In the genomic region with DNA sequence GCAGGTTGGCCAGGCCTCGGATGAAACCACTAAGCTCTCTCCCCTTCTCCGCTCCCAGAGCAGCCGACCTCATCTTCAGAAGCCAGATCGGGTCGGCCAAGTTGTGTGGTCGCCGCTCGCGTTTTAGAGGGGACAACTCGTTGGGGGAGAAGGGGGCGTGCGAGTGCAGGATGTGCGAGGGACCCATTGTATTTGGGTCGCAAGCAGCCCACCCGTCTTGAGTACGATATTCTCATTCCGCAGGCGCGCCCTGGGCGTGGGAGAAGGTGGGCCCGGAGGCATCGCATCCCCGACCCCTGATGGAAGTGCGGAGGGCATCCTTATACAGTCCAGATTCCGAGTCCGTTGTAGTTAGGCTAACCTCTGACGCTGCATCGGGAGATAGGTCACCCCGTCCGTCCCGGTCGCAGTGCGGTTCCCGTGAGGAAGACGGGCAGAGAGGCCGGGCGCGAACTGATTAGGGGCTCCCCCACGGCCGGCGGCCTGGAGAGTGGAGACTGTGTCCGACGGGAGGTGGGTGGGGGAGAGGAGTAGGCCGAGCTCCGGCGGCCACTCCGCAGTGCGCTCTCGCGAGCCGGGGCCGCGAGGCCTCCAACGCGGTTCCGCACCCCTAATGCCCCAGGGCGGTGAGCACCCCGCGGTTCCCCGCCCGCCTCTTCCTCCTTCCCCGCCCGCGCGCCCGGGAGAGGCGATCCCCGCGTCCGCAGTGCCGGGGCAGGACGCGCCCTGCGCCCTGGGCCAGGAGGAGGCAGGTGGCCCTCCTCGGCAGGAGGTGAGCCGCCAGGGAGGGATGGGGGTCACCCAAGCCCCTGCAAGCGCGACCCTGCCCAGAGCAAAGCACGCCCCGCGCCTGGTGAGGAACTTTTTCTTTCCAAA, we compare ENCODE assay signal across 1 cellular context.
A peak's percentile ranks its signal among the peaks of the same experiment; 100 is the strongest.
TF ChIP-seq lines count a peak whose summit lies in the region.

No MANE protein-coding gene starts in this region.

TF ChIP-seq in HepG2, 621 proteins besides CTCF, POLR2A, EP300 and RAD21 (continued from another document and continues in another):
- TF ChIP-seq, protein P1, sequence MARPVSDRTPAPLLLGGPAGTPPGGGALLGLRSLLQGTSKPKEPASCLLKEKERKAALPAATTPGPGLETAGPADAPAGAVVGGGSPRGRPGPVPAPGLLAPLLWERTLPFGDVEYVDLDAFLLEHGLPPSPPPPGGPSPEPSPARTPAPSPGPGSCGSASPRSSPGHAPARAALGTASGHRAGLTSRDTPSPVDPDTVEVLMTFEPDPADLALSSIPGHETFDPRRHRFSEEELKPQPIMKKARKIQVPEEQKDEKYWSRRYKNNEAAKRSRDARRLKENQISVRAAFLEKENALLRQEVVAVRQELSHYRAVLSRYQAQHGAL (CRISPR knock-in tag; IDR thresholded peaks at IDR 0.05; ENCODE audit: not compliant biosample characterization), result no peak
- TF ChIP-seq ZMYM4 (CRISPR knock-in tag; IDR thresholded peaks at IDR 0.05), result 0 out of 2 replicates have a peak, but pooled peaks have one; percentile 28
- TF ChIP-seq NR0B2 (CRISPR knock-in tag; IDR thresholded peaks at IDR 0.05), result peak; percentile 11; the same call in 1 of the 2 replicates
- no peak for TF ChIP-seq FOXK1 (CRISPR knock-in tag; IDR thresholded peaks at IDR 0.05; ENCODE audit: borderline replicate concordance, low read depth)
- TF ChIP-seq SIN3B (IDR thresholded peaks at IDR 0.05; ENCODE audit: low read length), result no peak
- peak; percentile 5; the same call in 1 of the 2 replicates for TF ChIP-seq ZNF441 (CRISPR knock-in tag; IDR thresholded peaks at IDR 0.05; ENCODE audit: borderline replicate concordance)
- TF ChIP-seq ZNF570 (CRISPR knock-in tag; IDR thresholded peaks at IDR 0.05; ENCODE audit: borderline replicate concordance), result peak; percentile 84; the same call in 1 of the 2 replicates
- 0 out of 2 replicates have a peak, but pooled peaks have one; percentile 47 for TF ChIP-seq ZNF616 (CRISPR knock-in tag; IDR thresholded peaks at IDR 0.05; ENCODE audit: low read depth)
- no peak for TF ChIP-seq CENPX (CRISPR knock-in tag; IDR thresholded peaks at IDR 0.05)
- TF ChIP-seq ZNF670 (CRISPR knock-in tag; IDR thresholded peaks at IDR 0.05; ENCODE audit: borderline replicate concordance), result peak; percentile 97; the same call in 1 of the 2 replicates
- TF ChIP-seq ZNF12 (CRISPR knock-in tag; IDR thresholded peaks at IDR 0.05), result 0 out of 2 replicates have a peak, but pooled peaks have one; percentile 42
- no peak for TF ChIP-seq YEATS2 (CRISPR knock-in tag; IDR thresholded peaks at IDR 0.05; ENCODE audit: borderline replicate concordance)
- peak; percentile 70; the same call in 1 of the 2 replicates for TF ChIP-seq TBX2 (CRISPR knock-in tag; IDR thresholded peaks at IDR 0.05; ENCODE audit: borderline replicate concordance)
- TF ChIP-seq ZBTB7B (CRISPR knock-in tag; IDR thresholded peaks at IDR 0.05), result 0 out of 2 replicates have a peak, but pooled peaks have one; percentile 66
- peak; percentile 37; the same call in 1 of the 2 replicates for TF ChIP-seq ZNF776 (CRISPR knock-in tag; IDR thresholded peaks at IDR 0.05)
- peak; percentile 92; the same call in 1 of the 2 replicates for TF ChIP-seq ZNF136 (CRISPR knock-in tag; IDR thresholded peaks at IDR 0.05; ENCODE audit: low read depth)
- TF ChIP-seq MBNL3 (CRISPR knock-in tag; conservative IDR thresholded peaks at IDR 0.05), result no peak
- TF ChIP-seq KAT8 (CRISPR knock-in tag; IDR thresholded peaks at IDR 0.05), result no peak
- TF ChIP-seq ZNF225 (CRISPR knock-in tag; IDR thresholded peaks at IDR 0.05), result peak; percentile 11; the same call in 1 of the 2 replicates
- no peak for TF ChIP-seq ZNF510 (CRISPR knock-in tag; IDR thresholded peaks at IDR 0.05; ENCODE audit: low read depth)
- no peak; the same call in 1 of the 2 replicates for TF ChIP-seq ETV5 (CRISPR knock-in tag; IDR thresholded peaks at IDR 0.05; ENCODE audit: borderline replicate concordance)
- TF ChIP-seq KLF6 (CRISPR knock-in tag; IDR thresholded peaks at IDR 0.05), result 0 out of 2 replicates have a peak, but pooled peaks have one; percentile 28
- TF ChIP-seq, protein P2, sequence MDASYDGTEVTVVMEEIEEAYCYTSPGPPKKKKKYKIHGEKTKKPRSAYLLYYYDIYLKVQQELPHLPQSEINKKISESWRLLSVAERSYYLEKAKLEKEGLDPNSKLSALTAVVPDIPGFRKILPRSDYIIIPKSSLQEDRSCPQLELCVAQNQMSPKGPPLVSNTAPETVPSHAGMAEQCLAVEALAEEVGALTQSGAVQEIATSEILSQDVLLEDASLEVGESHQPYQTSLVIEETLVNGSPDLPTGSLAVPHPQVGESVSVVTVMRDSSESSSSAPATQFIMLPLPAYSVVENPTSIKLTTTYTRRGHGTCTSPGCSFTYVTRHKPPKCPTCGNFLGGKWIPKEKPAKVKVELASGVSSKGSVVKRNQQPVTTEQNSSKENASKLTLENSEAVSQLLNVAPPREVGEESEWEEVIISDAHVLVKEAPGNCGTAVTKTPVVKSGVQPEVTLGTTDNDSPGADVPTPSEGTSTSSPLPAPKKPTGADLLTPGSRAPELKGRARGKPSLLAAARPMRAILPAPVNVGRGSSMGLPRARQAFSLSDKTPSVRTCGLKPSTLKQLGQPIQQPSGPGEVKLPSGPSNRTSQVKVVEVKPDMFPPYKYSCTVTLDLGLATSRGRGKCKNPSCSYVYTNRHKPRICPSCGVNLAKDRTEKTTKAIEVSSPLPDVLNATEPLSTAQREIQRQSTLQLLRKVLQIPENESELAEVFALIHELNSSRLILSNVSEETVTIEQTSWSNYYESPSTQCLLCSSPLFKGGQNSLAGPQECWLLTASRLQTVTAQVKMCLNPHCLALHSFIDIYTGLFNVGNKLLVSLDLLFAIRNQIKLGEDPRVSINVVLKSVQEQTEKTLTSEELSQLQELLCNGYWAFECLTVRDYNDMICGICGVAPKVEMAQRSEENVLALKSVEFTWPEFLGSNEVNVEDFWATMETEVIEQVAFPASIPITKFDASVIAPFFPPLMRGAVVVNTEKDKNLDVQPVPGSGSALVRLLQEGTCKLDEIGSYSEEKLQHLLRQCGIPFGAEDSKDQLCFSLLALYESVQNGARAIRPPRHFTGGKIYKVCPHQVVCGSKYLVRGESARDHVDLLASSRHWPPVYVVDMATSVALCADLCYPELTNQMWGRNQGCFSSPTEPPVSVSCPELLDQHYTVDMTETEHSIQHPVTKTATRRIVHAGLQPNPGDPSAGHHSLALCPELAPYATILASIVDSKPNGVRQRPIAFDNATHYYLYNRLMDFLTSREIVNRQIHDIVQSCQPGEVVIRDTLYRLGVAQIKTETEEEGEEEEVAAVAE (CRISPR knock-in tag; IDR thresholded peaks at IDR 0.05; ENCODE audit: borderline replicate concordance), result no peak
- TF ChIP-seq HNF4G (IDR thresholded peaks at IDR 0.05; ENCODE audit: borderline replicate concordance, low read depth, low read length), result no peak
- TF ChIP-seq HNF4G (CRISPR knock-in tag; IDR thresholded peaks at IDR 0.05; ENCODE audit: borderline replicate concordance, low read depth), result no peak; the same call in 1 of the 2 replicates
- TF ChIP-seq, protein P3, sequence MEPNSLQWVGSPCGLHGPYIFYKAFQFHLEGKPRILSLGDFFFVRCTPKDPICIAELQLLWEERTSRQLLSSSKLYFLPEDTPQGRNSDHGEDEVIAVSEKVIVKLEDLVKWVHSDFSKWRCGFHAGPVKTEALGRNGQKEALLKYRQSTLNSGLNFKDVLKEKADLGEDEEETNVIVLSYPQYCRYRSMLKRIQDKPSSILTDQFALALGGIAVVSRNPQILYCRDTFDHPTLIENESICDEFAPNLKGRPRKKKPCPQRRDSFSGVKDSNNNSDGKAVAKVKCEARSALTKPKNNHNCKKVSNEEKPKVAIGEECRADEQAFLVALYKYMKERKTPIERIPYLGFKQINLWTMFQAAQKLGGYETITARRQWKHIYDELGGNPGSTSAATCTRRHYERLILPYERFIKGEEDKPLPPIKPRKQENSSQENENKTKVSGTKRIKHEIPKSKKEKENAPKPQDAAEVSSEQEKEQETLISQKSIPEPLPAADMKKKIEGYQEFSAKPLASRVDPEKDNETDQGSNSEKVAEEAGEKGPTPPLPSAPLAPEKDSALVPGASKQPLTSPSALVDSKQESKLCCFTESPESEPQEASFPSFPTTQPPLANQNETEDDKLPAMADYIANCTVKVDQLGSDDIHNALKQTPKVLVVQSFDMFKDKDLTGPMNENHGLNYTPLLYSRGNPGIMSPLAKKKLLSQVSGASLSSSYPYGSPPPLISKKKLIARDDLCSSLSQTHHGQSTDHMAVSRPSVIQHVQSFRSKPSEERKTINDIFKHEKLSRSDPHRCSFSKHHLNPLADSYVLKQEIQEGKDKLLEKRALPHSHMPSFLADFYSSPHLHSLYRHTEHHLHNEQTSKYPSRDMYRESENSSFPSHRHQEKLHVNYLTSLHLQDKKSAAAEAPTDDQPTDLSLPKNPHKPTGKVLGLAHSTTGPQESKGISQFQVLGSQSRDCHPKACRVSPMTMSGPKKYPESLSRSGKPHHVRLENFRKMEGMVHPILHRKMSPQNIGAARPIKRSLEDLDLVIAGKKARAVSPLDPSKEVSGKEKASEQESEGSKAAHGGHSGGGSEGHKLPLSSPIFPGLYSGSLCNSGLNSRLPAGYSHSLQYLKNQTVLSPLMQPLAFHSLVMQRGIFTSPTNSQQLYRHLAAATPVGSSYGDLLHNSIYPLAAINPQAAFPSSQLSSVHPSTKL (CRISPR knock-in tag; IDR thresholded peaks at IDR 0.05), result 0 out of 2 replicates have a peak, but pooled peaks have one; percentile 18
- peak; percentile 78; the same call in 1 of the 2 replicates for TF ChIP-seq ZBTB7A (CRISPR knock-in tag; IDR thresholded peaks at IDR 0.05)
- no peak for TF ChIP-seq SMARCC2 (IDR thresholded peaks at IDR 0.05)
- 0 out of 2 replicates have a peak, but pooled peaks have one; percentile 23 for TF ChIP-seq ZNF850 (CRISPR knock-in tag; conservative IDR thresholded peaks at IDR 0.05)
- no peak for TF ChIP-seq ZNF557 (CRISPR knock-in tag; IDR thresholded peaks at IDR 0.05)
- TF ChIP-seq AHR (CRISPR knock-in tag; IDR thresholded peaks at IDR 0.05), result peak; percentile 44; the same call in 1 of the 2 replicates
- no peak for TF ChIP-seq ATF7 (IDR thresholded peaks at IDR 0.05)
- TF ChIP-seq ATF7 (CRISPR knock-in tag; IDR thresholded peaks at IDR 0.05), result 0 out of 2 replicates have a peak, but pooled peaks have one; percentile 46
- TF ChIP-seq REL (CRISPR knock-in tag; conservative IDR thresholded peaks at IDR 0.05), result peak; percentile 80; the same call in 1 of the 2 replicates
- TF ChIP-seq NR2F2 (IDR thresholded peaks at IDR 0.05; ENCODE audit: borderline replicate concordance, low read depth), result no peak
- peak; percentile 33; the same call in 1 of the 2 replicates for TF ChIP-seq ZNF879 (CRISPR knock-in tag; IDR thresholded peaks at IDR 0.05)
- TF ChIP-seq ZNF746 (CRISPR knock-in tag; IDR thresholded peaks at IDR 0.05), result peak; percentile 35; the same call in 1 of the 2 replicates
- TF ChIP-seq AKAP8 (CRISPR knock-in tag; IDR thresholded peaks at IDR 0.05), result peak; percentile 64; the same call in 1 of the 2 replicates
- peak; percentile 76; the same call in 1 of the 2 replicates for TF ChIP-seq ARID2 (CRISPR knock-in tag; IDR thresholded peaks at IDR 0.05; ENCODE audit: borderline replicate concordance)
- no peak; the same call in 1 of the 2 replicates for TF ChIP-seq HNF4A (CRISPR knock-in tag; IDR thresholded peaks at IDR 0.05)
- TF ChIP-seq, protein P4, sequence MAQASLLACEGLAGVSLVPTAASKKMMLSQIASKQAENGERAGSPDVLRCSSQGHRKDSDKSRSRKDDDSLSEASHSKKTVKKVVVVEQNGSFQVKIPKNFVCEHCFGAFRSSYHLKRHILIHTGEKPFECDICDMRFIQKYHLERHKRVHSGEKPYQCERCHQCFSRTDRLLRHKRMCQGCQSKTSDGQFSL (CRISPR knock-in tag; IDR thresholded peaks at IDR 0.05), result 0 out of 2 replicates have a peak, but pooled peaks have one; percentile 2
- no peak for TF ChIP-seq GPN1 (CRISPR knock-in tag; IDR thresholded peaks at IDR 0.05; ENCODE audit: borderline replicate concordance)
- TF ChIP-seq, protein P5, sequence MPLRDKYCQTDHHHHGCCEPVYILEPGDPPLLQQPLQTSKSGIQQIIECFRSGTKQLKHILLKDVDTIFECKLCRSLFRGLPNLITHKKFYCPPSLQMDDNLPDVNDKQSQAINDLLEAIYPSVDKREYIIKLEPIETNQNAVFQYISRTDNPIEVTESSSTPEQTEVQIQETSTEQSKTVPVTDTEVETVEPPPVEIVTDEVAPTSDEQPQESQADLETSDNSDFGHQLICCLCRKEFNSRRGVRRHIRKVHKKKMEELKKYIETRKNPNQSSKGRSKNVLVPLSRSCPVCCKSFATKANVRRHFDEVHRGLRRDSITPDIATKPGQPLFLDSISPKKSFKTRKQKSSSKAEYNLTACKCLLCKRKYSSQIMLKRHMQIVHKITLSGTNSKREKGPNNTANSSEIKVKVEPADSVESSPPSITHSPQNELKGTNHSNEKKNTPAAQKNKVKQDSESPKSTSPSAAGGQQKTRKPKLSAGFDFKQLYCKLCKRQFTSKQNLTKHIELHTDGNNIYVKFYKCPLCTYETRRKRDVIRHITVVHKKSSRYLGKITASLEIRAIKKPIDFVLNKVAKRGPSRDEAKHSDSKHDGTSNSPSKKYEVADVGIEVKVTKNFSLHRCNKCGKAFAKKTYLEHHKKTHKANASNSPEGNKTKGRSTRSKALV (CRISPR knock-in tag; IDR thresholded peaks at IDR 0.05), result 0 out of 2 replicates have a peak, but pooled peaks have one; percentile 3
- no peak for TF ChIP-seq ZNF468 (CRISPR knock-in tag; IDR thresholded peaks at IDR 0.05)
- TF ChIP-seq, protein P6, sequence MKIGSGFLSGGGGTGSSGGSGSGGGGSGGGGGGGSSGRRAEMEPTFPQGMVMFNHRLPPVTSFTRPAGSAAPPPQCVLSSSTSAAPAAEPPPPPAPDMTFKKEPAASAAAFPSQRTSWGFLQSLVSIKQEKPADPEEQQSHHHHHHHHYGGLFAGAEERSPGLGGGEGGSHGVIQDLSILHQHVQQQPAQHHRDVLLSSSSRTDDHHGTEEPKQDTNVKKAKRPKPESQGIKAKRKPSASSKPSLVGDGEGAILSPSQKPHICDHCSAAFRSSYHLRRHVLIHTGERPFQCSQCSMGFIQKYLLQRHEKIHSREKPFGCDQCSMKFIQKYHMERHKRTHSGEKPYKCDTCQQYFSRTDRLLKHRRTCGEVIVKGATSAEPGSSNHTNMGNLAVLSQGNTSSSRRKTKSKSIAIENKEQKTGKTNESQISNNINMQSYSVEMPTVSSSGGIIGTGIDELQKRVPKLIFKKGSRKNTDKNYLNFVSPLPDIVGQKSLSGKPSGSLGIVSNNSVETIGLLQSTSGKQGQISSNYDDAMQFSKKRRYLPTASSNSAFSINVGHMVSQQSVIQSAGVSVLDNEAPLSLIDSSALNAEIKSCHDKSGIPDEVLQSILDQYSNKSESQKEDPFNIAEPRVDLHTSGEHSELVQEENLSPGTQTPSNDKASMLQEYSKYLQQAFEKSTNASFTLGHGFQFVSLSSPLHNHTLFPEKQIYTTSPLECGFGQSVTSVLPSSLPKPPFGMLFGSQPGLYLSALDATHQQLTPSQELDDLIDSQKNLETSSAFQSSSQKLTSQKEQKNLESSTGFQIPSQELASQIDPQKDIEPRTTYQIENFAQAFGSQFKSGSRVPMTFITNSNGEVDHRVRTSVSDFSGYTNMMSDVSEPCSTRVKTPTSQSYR (CRISPR knock-in tag; IDR thresholded peaks at IDR 0.05; ENCODE audit: borderline replicate concordance), result no peak
- peak; percentile 80; the same call in 1 of the 2 replicates for TF ChIP-seq CHCHD3 (CRISPR knock-in tag; IDR thresholded peaks at IDR 0.05)
- TF ChIP-seq TOE1 (CRISPR knock-in tag; IDR thresholded peaks at IDR 0.05), result no peak
- TF ChIP-seq ZNF547 (CRISPR knock-in tag; IDR thresholded peaks at IDR 0.05), result 0 out of 2 replicates have a peak, but pooled peaks have one; percentile 8
- peak; percentile 21; the same call in 1 of the 2 replicates for TF ChIP-seq SPEN (CRISPR knock-in tag; IDR thresholded peaks at IDR 0.05; ENCODE audit: low read depth)
